In the genomic region with DNA sequence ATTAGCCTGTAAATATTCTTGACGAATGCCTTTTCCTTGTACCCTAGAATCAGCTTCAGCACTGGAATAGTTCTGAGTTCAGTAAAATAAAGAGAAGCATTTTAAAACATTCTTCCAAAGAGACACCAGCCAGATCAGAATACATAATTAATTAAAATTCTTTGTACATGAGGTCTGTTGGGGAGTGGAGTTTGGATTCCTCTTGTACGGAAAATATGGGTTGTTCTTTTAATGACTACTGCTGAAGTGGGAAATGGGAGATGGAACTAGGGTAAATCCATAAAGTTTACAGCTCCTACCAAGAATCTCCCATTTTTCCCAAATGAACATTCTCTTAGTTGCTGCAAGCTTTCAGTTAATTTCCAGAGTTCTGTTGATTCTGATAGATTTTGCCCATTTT, we compare ENCODE assay signal across 14 cellular contexts.
DNase-seq lines count a peak whose midpoint lies in the region; ATAC-seq, FAIRE-seq and TF ChIP-seq lines count a peak whose summit lies in the region.
"Had no signal": no experiment of that assay in that cellular context is flagged by ENCODE, and none has a peak within 500 bp of the region (broad histone marks: within the 10 kb centered on the region; RNA-seq: fewer than 3 reads in every experiment).

No MANE protein-coding gene starts in this region.

- H4K20me1 ChIP-seq in GM23248 (ENCODE audit: insufficient read depth) (no peaks in the 10 kb centered on the region), K562 (replicated peaks; ENCODE audit: control insufficient read depth, insufficient read depth, low read length) (no peaks in the 10 kb centered on the region), keratinocyte (ENCODE audit: control insufficient read depth, extremely low read depth, insufficient read depth, low read length) (no peaks in the 10 kb centered on the region)

- no peak for TF ChIP-seq EP300 in K562 (IDR thresholded peaks at IDR 0.05; ENCODE audit: low read length)

- intact Hi-C loops in K562 (cut with micrococcal nuclease) (no loop called here), upper lobe of right lung (cut with DNase I) (no loop called here)

- H3K27me3 ChIP-seq in GM23248 (replicated peaks; ENCODE audit: insufficient read depth), result no peaks in the 10 kb centered on the region
- no peaks in the 10 kb centered on the region for H3K27me3 ChIP-seq in K562 (ENCODE audit: control insufficient read depth in 2 of 2, insufficient read depth in 2 of 2, low read length in 2 of 2)
- H3K27me3 ChIP-seq in keratinocyte (ENCODE audit: control insufficient read depth, extremely low read depth, insufficient read depth, low read length), result no peaks in the 10 kb centered on the region
- H3K27me3 ChIP-seq in upper lobe of right lung, result no peaks in the 10 kb centered on the region

- H3K9me1 ChIP-seq in K562 (ENCODE audit: control insufficient read depth, insufficient read depth, low read length) (no peaks in the 10 kb centered on the region), keratinocyte (ENCODE audit: control insufficient read depth, extremely low read depth, insufficient read depth, low read length) (no peaks in the 10 kb centered on the region)

- H3K27ac Mint-ChIP-seq in activated CD8-positive, alpha-beta T cell treated with anti-CD3 and anti-CD28 coated beads, Interleukin-2, amount 10 ng/mL, durations not matched to agents 7 days and 5 days, result no peak overlapping the region
- H3K27ac Mint-ChIP-seq: B cell; CD4-positive, alpha-beta memory T cell had no signal

- H3K4me3 Mint-ChIP-seq in activated CD8-positive, alpha-beta T cell treated with anti-CD3 and anti-CD28 coated beads, Interleukin-2, amount 10 ng/mL, durations not matched to agents 7 days and 5 days, result no peak overlapping the region
- H3K4me3 Mint-ChIP-seq: B cell; CD4-positive, alpha-beta memory T cell had no signal

- POLR2A ChIA-PET in K562 (lab: Yijun Ruan, JAX), result interaction anchor here (0.7 to 1.0 kb wide), 2 partner anchors 12 to 15 kb away, joined by 3 read pairs; no protein-coding TSS in a partner anchor
- POLR2A ChIA-PET in activated CD8-positive, alpha-beta T cell treated with anti-CD3 and anti-CD28 coated beads, Interleukin-2, amount 10 ng/mL, durations not matched to agents 7 days and 5 days (lab: Charles Lee), result no interaction called here

- CTCF ChIA-PET in K562 (lab: Yijun Ruan, JAX; ENCODE audit: low intra/inter-chr PET ratio), result no interaction called here
- CTCF ChIA-PET in activated CD8-positive, alpha-beta T cell treated with anti-CD3 and anti-CD28 coated beads, Interleukin-2, amount 10 ng/mL, durations not matched to agents 7 days and 5 days (lab: Charles Lee), result no interaction called here

- no peak overlapping the region for H3K27ac ChIP-seq in GM23248
- no peak overlapping the region for H3K27ac ChIP-seq in K562 (ENCODE audit: extremely low read depth, low read depth, low read length)
- no peak overlapping the region for H3K27ac ChIP-seq in keratinocyte (ENCODE audit: control insufficient read depth, insufficient read depth, low read length)
- no peak overlapping the region for H3K27ac ChIP-seq in upper lobe of right lung
- H3K27ac ChIP-seq: C4-2B had no signal

- H3K36me3 Mint-ChIP-seq in activated CD8-positive, alpha-beta T cell treated with anti-CD3 and anti-CD28 coated beads, Interleukin-2, amount 10 ng/mL, durations not matched to agents 7 days and 5 days (ENCODE audit: low read depth), result no peaks in the 10 kb centered on the region
- H3K36me3 Mint-ChIP-seq: CD4-positive, alpha-beta memory T cell had no signal

- no peaks in the 10 kb centered on the region for H3K9me2 ChIP-seq in GM23248 (ENCODE audit: insufficient read depth)

- DNase-seq in AG10803 (ENCODE audit: low read depth), result peak; percentile 13
- DNase-seq in GM23248, result peak; percentile 13
- no peak for DNase-seq in K562 (ENCODE audit: extremely low read depth in 1 of 4, low spot score in 3 of 4)
- DNase-seq in keratinocyte (ENCODE audit: low read depth, low spot score), result no peak
- no peak for DNase-seq in activated CD8-positive, alpha-beta T cell treated with anti-CD3 and anti-CD28 coated beads, Interleukin-2, amount 10 ng/mL, durations not matched to agents 7 days and 5 days
- no peak for DNase-seq in NCI-H446 treated with DMSO at 0.1 percent for 48 hours (lab: John Stamatoyannopoulos, UW)
- DNase-seq in upper lobe of right lung, result no peak
- DNase-seq: 8988T; CD4-positive, alpha-beta memory T cell; DMS79 had no signal

- no peaks in the 10 kb centered on the region for H3K9me3 ChIP-seq in GM23248 (ENCODE audit: low read depth)
- no peaks in the 10 kb centered on the region for H3K9me3 ChIP-seq in K562 (replicated peaks; ENCODE audit: control insufficient read depth, insufficient read depth, low read depth, low read length)
- H3K9me3 ChIP-seq in keratinocyte (ENCODE audit: control insufficient read depth, low read depth, low read length), result no peaks in the 10 kb centered on the region
- no peaks in the 10 kb centered on the region for H3K9me3 ChIP-seq in upper lobe of right lung

- no peak for TF ChIP-seq POLR2A in K562 (conservative IDR thresholded peaks at IDR 0.05)

- BruUV-seq in K562 (replicated peaks; lab: Mats Ljungman, UMichigan), result no TSS peak

- ATAC-seq in K562, result no peak
- ATAC-seq in activated CD8-positive, alpha-beta T cell treated with anti-CD3 and anti-CD28 coated beads, Interleukin-2, amount 10 ng/mL, durations not matched to agents 7 days and 5 days, result no peak
- ATAC-seq in upper lobe of right lung, result no peak

- FAIRE-seq in K562 (lab: Jason Lieb, UNC) (no peak), keratinocyte (lab: Jason Lieb, UNC) (no peak)
- FAIRE-seq: GM12892, H54 had no signal

- no peaks in the 10 kb centered on the region for H3K79me2 ChIP-seq in GM23248 (ENCODE audit: insufficient read depth)
- H3K79me2 ChIP-seq in K562 (ENCODE audit: control insufficient read depth, insufficient read depth, low read length), result no peaks in the 10 kb centered on the region
- no peaks in the 10 kb centered on the region for H3K79me2 ChIP-seq in keratinocyte (ENCODE audit: control insufficient read depth, insufficient read depth, low read length)

- H3K9me3 Mint-ChIP-seq in activated CD8-positive, alpha-beta T cell treated with anti-CD3 and anti-CD28 coated beads, Interleukin-2, amount 10 ng/mL, durations not matched to agents 7 days and 5 days (ENCODE audit: insufficient read depth), result peaks cover 3% of the 10 kb centered on the region

- TF ChIP-seq CTCF in AG10803 (conservative IDR thresholded peaks at IDR 0.05; ENCODE audit: low read length) (no peak), K562 (IDR thresholded peaks at IDR 0.05 in 2 of 3, conservative IDR thresholded peaks at IDR 0.05 in 1 of 3; ENCODE audit: insufficient read depth in 2 of 3, low read depth in 1 of 3, low read length in 3 of 3) (no peak), keratinocyte (optimal IDR thresholded peaks at IDR 0.05 in 1 of 3, IDR thresholded peaks at IDR 0.05 in 1 of 3, conservative IDR thresholded peaks at IDR 0.05 in 1 of 3; ENCODE audit: extremely low read depth in 1 of 3, insufficient read depth in 2 of 3, low read length in 3 of 3) (no peak), upper lobe of right lung (IDR thresholded peaks at IDR 0.05) (no peak)

- dilution Hi-C loops in keratinocyte (cut with MboI; ENCODE audit: extremely low pct_ligation_motif_present, low sequenced_read_pairs), result no loop called here

- H3K27me3 Mint-ChIP-seq in activated CD8-positive, alpha-beta T cell treated with anti-CD3 and anti-CD28 coated beads, Interleukin-2, amount 10 ng/mL, durations not matched to agents 7 days and 5 days (ENCODE audit: low read depth), result no peaks in the 10 kb centered on the region
- H3K27me3 Mint-ChIP-seq: B cell; CD4-positive, alpha-beta memory T cell had no signal

- H2AFZ ChIP-seq in GM23248 (peak overlapping the region; percentile 55), K562 (ENCODE audit: low read depth, low read length) (peak overlapping the region; percentile 25; the same call in 1 of the 2 replicates), keratinocyte (ENCODE audit: control insufficient read depth, low read length) (peak overlapping the region; percentile 29)

- H3K4me3 ChIP-seq in AG10803 (ENCODE audit: low read length) (no peak overlapping the region), GM23248 (no peak overlapping the region), K562 (no peak overlapping the region), keratinocyte (ENCODE audit: control insufficient read depth in 2 of 3, extremely low read depth in 1 of 3, insufficient read depth in 2 of 3, low read depth in 1 of 3, low read length in 3 of 3) (no peak overlapping the region), upper lobe of right lung (no peak overlapping the region)

- no peak for TF ChIP-seq RAD21 in K562 (CRISPR knock-in tag; conservative IDR thresholded peaks at IDR 0.05 in 1 of 2, IDR thresholded peaks at IDR 0.05 in 1 of 2)

- WGBS in GM23248 (ENCODE audit: low coverage in 1 of 2, low lambda C conversion rate in 2 of 2, missing lambda C conversion rate in 2 of 2), 2 experiments, result 24% methylated on average over 2 of the region's 2 CpGs
- WGBS in K562 (ENCODE audit: insufficient coverage, low coverage, missing lambda C conversion rate), result 5% methylated on average over 2 of the region's 2 CpGs

- in situ Hi-C loops in GM23248 (cut with MboI), result no loop called here
- in situ Hi-C loops in K562 (cut with MboI), result no loop called here

- H3K4me1 Mint-ChIP-seq in activated CD8-positive, alpha-beta T cell treated with anti-CD3 and anti-CD28 coated beads, Interleukin-2, amount 10 ng/mL, durations not matched to agents 7 days and 5 days (ENCODE audit: low read depth), result no peaks in the 10 kb centered on the region
- H3K4me1 Mint-ChIP-seq: B cell; CD4-positive, alpha-beta memory T cell had no signal

- H3K4me1 ChIP-seq in GM23248 (ENCODE audit: insufficient read depth), result peaks cover 33% of the 10 kb centered on the region
- no peaks in the 10 kb centered on the region for H3K4me1 ChIP-seq in K562 (replicated peaks in 1 of 2; ENCODE audit: control insufficient read depth in 2 of 2, insufficient read depth in 2 of 2, low read length in 2 of 2)
- peaks cover 11% of the 10 kb centered on the region for H3K4me1 ChIP-seq in keratinocyte (ENCODE audit: control insufficient read depth, extremely low read depth, insufficient read depth, low read length)
- no peaks in the 10 kb centered on the region for H3K4me1 ChIP-seq in upper lobe of right lung

- no peaks in the 10 kb centered on the region for H3K36me3 ChIP-seq in GM23248 (ENCODE audit: low read depth)
- H3K36me3 ChIP-seq in K562 (ENCODE audit: control insufficient read depth, insufficient read depth, low read length), result no peaks in the 10 kb centered on the region
- H3K36me3 ChIP-seq in keratinocyte (ENCODE audit: control insufficient read depth in 2 of 2, extremely low read depth in 1 of 2, insufficient read depth in 2 of 2, low read length in 2 of 2), result no peaks in the 10 kb centered on the region
- H3K36me3 ChIP-seq in upper lobe of right lung, result no peaks in the 10 kb centered on the region

- peaks cover 8% of the 10 kb centered on the region; the same call in 1 of the 2 replicates for H3F3A ChIP-seq in GM23248 (ENCODE audit: insufficient read depth)

- H3K4me2 ChIP-seq in GM23248 (ENCODE audit: unreplicated experiment), result peak overlapping the region; percentile 5
- H3K4me2 ChIP-seq in K562 (ENCODE audit: insufficient read depth, low read length), result no peak overlapping the region
- H3K4me2 ChIP-seq in keratinocyte (ENCODE audit: control insufficient read depth, extremely low read depth, insufficient read depth, low read depth, low read length), result no peak overlapping the region

- H3K9ac ChIP-seq in GM23248 (no peak overlapping the region), K562 (ENCODE audit: insufficient read depth in 1 of 2, low read depth in 2 of 2, low read length in 2 of 2) (no peak overlapping the region), keratinocyte (ENCODE audit: control insufficient read depth, extremely low read depth, insufficient read depth, low read length) (no peak overlapping the region)

Comparison
In these comparisons a context has a peak if more than half of its experiments do, and no peak if none do; other contexts are left out.
1. DNase-seq: peak in AG10803 (single experiment) and GM23248 (single experiment); none in K562 (0 of 4), keratinocyte (single experiment), activated CD8-positive, alpha-beta T cell treated with anti-CD3 and anti-CD28 coated beads, Interleukin-2, amount 10 ng/mL, durations not matched to agents 7 days and 5 days (single experiment), NCI-H446 treated with DMSO at 0.1 percent for 48 hours (single experiment) and upper lobe of right lung (single experiment).
2. Peak in every context shown above with its lines, with median percentiles within 50 percentile points of each other: H2AFZ ChIP-seq.